27 cellular contexts compared by ENCODE assay signal in the genomic region with DNA sequence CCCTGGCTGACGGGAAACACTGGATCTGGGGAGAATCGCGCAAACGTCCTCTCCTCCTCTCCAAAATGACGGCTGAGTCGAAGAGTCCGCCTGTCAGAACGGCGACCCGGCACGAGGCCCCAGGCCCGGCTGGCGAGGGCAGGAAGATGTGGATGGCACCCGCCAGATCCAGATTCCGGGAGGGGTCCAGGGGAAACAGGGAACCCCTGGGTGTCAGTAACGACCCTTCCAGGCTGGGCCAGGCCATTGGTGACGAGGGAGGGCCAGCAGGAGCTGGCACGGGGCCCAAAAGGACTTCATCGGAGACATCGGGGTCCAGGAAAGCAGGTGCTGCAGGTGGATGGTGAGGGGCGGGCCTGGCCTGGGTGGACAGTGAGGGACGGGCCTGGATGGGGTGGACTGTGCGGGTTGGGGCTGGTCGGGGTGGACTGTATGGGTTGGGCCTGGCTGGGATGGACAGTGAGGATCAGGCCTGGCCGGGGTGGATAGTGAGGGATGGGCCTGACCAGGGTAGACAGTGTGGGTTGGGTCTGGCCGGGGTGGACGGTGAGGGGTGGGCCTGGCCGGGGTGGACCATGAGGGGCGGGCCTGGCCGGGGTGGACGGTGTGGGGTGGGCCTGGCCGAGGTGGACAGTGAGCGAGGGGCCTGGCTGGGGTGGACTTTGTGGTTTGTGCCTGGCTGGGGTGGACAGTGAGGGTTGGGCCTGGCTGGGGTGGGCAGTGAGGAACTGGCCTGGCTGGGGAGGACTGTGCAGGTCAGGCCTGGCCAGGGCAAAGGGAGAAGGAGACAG. TPM values are rescaled to one million over a fixed set of nuclear protein-coding genes. Genes with fewer than 3 reads are reported as not detected.
DNase-seq lines count a peak whose midpoint lies in the region; ATAC-seq and TF ChIP-seq lines count a peak whose summit lies in the region.
"Had no signal": no experiment of that assay in that cellular context is flagged by ENCODE, and none has a peak within 500 bp of the region (broad histone marks: within the 10 kb centered on the region; RNA-seq: fewer than 3 reads in every experiment).

No MANE protein-coding gene starts in this region.

- H3K27ac Mint-ChIP-seq in activated naive CD8-positive, alpha-beta T cell treated with anti-CD3 and anti-CD28 coated beads, Interleukin-2, amount 10 ng/mL, durations not matched to agents 7 days and 5 days: no peak overlapping the region
- H3K27ac Mint-ChIP-seq in activated naive CD8-positive, alpha-beta T cell treated with anti-CD3 and anti-CD28 coated beads for 36 hours: no peak overlapping the region
- H3K27ac Mint-ChIP-seq in chondrocyte (ENCODE audit: unreplicated experiment) (no peak overlapping the region), type B pancreatic cell (no peak overlapping the region)
- H3K27ac Mint-ChIP-seq: activated CD4-positive, alpha-beta T cell treated with anti-CD3 and anti-CD28 coated beads for 36 hours; activated naive CD4-positive, alpha-beta T cell treated with anti-CD3 and anti-CD28 coated beads, Interleukin-2, amount 50 U/mL, for 72 hours; activated T-helper 1 cell treated with anti-CD3 and anti-CD28 coated beads, Interleukin-12 subunit alpha, Interleukin-12 subunit beta, Interleukin-2, Interleukin-4 antibody, amounts not matched to agents 30 ng/mL and 10 ng/mL and 1 ng/mL, durations not matched to agents 14 hours and 24 hours and 36 hours; GM23338; naive thymus-derived CD8-positive, alpha-beta T cell; progenitor cell of endocrine pancreas had no signal

- POLR2A ChIA-PET in activated naive CD8-positive, alpha-beta T cell treated with anti-CD3 and anti-CD28 coated beads, Interleukin-2, amount 10 ng/mL, durations not matched to agents 7 days and 5 days (lab: Charles Lee): no interaction called here

- peaks cover 3% of the 10 kb centered on the region for H3K36me3 Mint-ChIP-seq in activated naive CD8-positive, alpha-beta T cell treated with anti-CD3 and anti-CD28 coated beads, Interleukin-2, amount 10 ng/mL, durations not matched to agents 7 days and 5 days
- H3K36me3 Mint-ChIP-seq in activated naive CD8-positive, alpha-beta T cell treated with anti-CD3 and anti-CD28 coated beads for 36 hours: peaks cover 2% of the 10 kb centered on the region
- H3K36me3 Mint-ChIP-seq in chondrocyte (ENCODE audit: low read depth) (peaks cover 14% of the 10 kb centered on the region), type B pancreatic cell (peaks cover 3% of the 10 kb centered on the region)

- no peak for ATAC-seq in activated naive CD8-positive, alpha-beta T cell treated with anti-CD3 and anti-CD28 coated beads, Interleukin-2, amount 10 ng/mL, durations not matched to agents 7 days and 5 days (ENCODE audit: low read depth)
- ATAC-seq in GM21381 (IDR thresholded peaks at IDR 0.05; ENCODE audit: unreplicated experiment): no peak
- no peak for ATAC-seq in GM21737 (IDR thresholded peaks at IDR 0.05; ENCODE audit: unreplicated experiment)
- ATAC-seq: activated CD4-positive, alpha-beta T cell treated with anti-CD3 and anti-CD28 coated beads for 36 hours; activated naive CD4-positive, alpha-beta T cell treated with anti-CD3 and anti-CD28 coated beads, Interleukin-2, amount 50 U/mL, for 72 hours; GM23338; left colon; naive thymus-derived CD8-positive, alpha-beta T cell had no signal

- H3K4me1 Mint-ChIP-seq in activated naive CD8-positive, alpha-beta T cell treated with anti-CD3 and anti-CD28 coated beads, Interleukin-2, amount 10 ng/mL, durations not matched to agents 7 days and 5 days: no peaks in the 10 kb centered on the region
- no peaks in the 10 kb centered on the region for H3K4me1 Mint-ChIP-seq in activated naive CD8-positive, alpha-beta T cell treated with anti-CD3 and anti-CD28 coated beads for 36 hours
- no peaks in the 10 kb centered on the region for H3K4me1 Mint-ChIP-seq in chondrocyte (ENCODE audit: low read depth)
- H3K4me1 Mint-ChIP-seq in type B pancreatic cell (ENCODE audit: unreplicated experiment): no peaks in the 10 kb centered on the region
- H3K4me1 Mint-ChIP-seq: activated CD4-positive, alpha-beta T cell treated with anti-CD3 and anti-CD28 coated beads for 36 hours; GM23338; naive thymus-derived CD8-positive, alpha-beta T cell had no signal

- H3K27me3 Mint-ChIP-seq in activated naive CD8-positive, alpha-beta T cell treated with anti-CD3 and anti-CD28 coated beads, Interleukin-2, amount 10 ng/mL, durations not matched to agents 7 days and 5 days: peaks cover 2% of the 10 kb centered on the region
- H3K27me3 Mint-ChIP-seq in activated naive CD8-positive, alpha-beta T cell treated with anti-CD3 and anti-CD28 coated beads for 36 hours: no peaks in the 10 kb centered on the region
- H3K27me3 Mint-ChIP-seq in chondrocyte (ENCODE audit: low read depth) (peaks cover 3% of the 10 kb centered on the region), type B pancreatic cell (peaks cover 26% of the 10 kb centered on the region)

- peaks cover 28% of the 10 kb centered on the region for H3K9me3 Mint-ChIP-seq in activated naive CD8-positive, alpha-beta T cell treated with anti-CD3 and anti-CD28 coated beads, Interleukin-2, amount 10 ng/mL, durations not matched to agents 7 days and 5 days
- peaks cover 18% of the 10 kb centered on the region for H3K9me3 Mint-ChIP-seq in activated naive CD8-positive, alpha-beta T cell treated with anti-CD3 and anti-CD28 coated beads for 36 hours
- H3K9me3 Mint-ChIP-seq in chondrocyte (ENCODE audit: low read depth) (peaks cover 41% of the 10 kb centered on the region), type B pancreatic cell (peaks cover 16% of the 10 kb centered on the region)

- peak; percentile 21 for DNase-seq in activated naive CD8-positive, alpha-beta T cell treated with anti-CD3 and anti-CD28 coated beads, Interleukin-2, amount 10 ng/mL, durations not matched to agents 7 days and 5 days
- DNase-seq in activated naive CD8-positive, alpha-beta T cell treated with anti-CD3 and anti-CD28 coated beads for 36 hours: no peak
- peak; percentile 90 for DNase-seq in chondrocyte (ENCODE audit: low spot score)
- DNase-seq in mesenteric fat pad (ENCODE audit: low spot score): peak; percentile 88
- DNase-seq in type B pancreatic cell (ENCODE audit: extremely low spot score, unreplicated experiment): peak; percentile 67
- no peak for DNase-seq in DMS53 treated with DMSO at 0.1 percent for 48 hours (lab: John Stamatoyannopoulos, UW; ENCODE audit: unreplicated experiment)
- DNase-seq: activated CD4-positive, alpha-beta T cell treated with anti-CD3 and anti-CD28 coated beads for 36 hours; DMS53; effector CD4-positive, alpha-beta T cell; erythroblast; foreskin fibroblast; GDM1; heart right ventricle; left colon; midbrain; NCI-H1436 treated with DMSO at 0.1 percent for 48 hours; NCI-H510A treated with DMSO at 0.1 percent for 48 hours; SJCRH30 had no signal

- no peak overlapping the region for H3K4me3 Mint-ChIP-seq in activated naive CD8-positive, alpha-beta T cell treated with anti-CD3 and anti-CD28 coated beads, Interleukin-2, amount 10 ng/mL, durations not matched to agents 7 days and 5 days
- H3K4me3 Mint-ChIP-seq in activated naive CD8-positive, alpha-beta T cell treated with anti-CD3 and anti-CD28 coated beads for 36 hours: no peak overlapping the region
- H3K4me3 Mint-ChIP-seq in chondrocyte (ENCODE audit: unreplicated experiment) (no peak overlapping the region), type B pancreatic cell (no peak overlapping the region)
- H3K4me3 Mint-ChIP-seq: activated CD4-positive, alpha-beta T cell treated with anti-CD3 and anti-CD28 coated beads for 36 hours; activated T-helper 1 cell treated with anti-CD3 and anti-CD28 coated beads, Interleukin-12 subunit alpha, Interleukin-12 subunit beta, Interleukin-2, Interleukin-4 antibody, amounts not matched to agents 30 ng/mL and 10 ng/mL and 1 ng/mL, durations not matched to agents 14 hours and 24 hours and 36 hours; GM23338; naive thymus-derived CD8-positive, alpha-beta T cell had no signal

- TF ChIP-seq CTCF in chondrocyte (IDR thresholded peaks at IDR 0.05) (no peak), type B pancreatic cell (conservative IDR thresholded peaks at IDR 0.05) (no peak)

RNA-seq across cellular contexts. Expression of gene SLC6A3, which starts 14.0 kb away (rescaled TPM):
- total RNA-seq in activated naive CD8-positive, alpha-beta T cell treated with anti-CD3 and anti-CD28 coated beads, Interleukin-2, amount 10 ng/mL, durations not matched to agents 7 days and 5 days: under 1 TPM in 1 of 2 experiments, not detected in 1; 0.08 TPM
- total RNA-seq in activated naive CD8-positive, alpha-beta T cell treated with anti-CD3 and anti-CD28 coated beads for 36 hours: not detected
- total RNA-seq in chondrocyte (not detected in 3 replicates), mesenteric fat pad (not detected), type B pancreatic cell (ENCODE audit: low replicate concordance) (0.19 TPM in 2 replicates)
- total RNA-seq: activated CD4-positive, alpha-beta T cell treated with anti-CD3 and anti-CD28 coated beads for 36 hours; activated naive CD4-positive, alpha-beta T cell treated with anti-CD3 and anti-CD28 coated beads, Interleukin-2, amount 50 U/mL, for 72 hours; activated T-helper 1 cell treated with anti-CD3 and anti-CD28 coated beads, Interleukin-12 subunit alpha, Interleukin-12 subunit beta, Interleukin-2, Interleukin-4 antibody, amounts not matched to agents 30 ng/mL and 10 ng/mL and 1 ng/mL, durations not matched to agents 14 hours and 24 hours and 36 hours; left colon; progenitor cell of endocrine pancreas; T-helper 1 cell treated with Interleukin-12 subunit alpha and Interleukin-12 subunit beta and Interleukin-4 antibody, amounts not matched to agents 30 ng/mL and 1 ng/mL, for 36 hours; urinary bladder had no signal

Comparison
In these comparisons a context has a peak if more than half of its experiments do, and no peak if none do; other contexts are left out.
1. DNase-seq: peak in activated naive CD8-positive, alpha-beta T cell treated with anti-CD3 and anti-CD28 coated beads, Interleukin-2, amount 10 ng/mL, durations not matched to agents 7 days and 5 days (single experiment), chondrocyte (single experiment), mesenteric fat pad (single experiment) and type B pancreatic cell (single experiment); none in activated naive CD8-positive, alpha-beta T cell treated with anti-CD3 and anti-CD28 coated beads for 36 hours (single experiment) and DMS53 treated with DMSO at 0.1 percent for 48 hours (single experiment).